1 cellular context compared by ENCODE assay signal in the genomic region with DNA sequence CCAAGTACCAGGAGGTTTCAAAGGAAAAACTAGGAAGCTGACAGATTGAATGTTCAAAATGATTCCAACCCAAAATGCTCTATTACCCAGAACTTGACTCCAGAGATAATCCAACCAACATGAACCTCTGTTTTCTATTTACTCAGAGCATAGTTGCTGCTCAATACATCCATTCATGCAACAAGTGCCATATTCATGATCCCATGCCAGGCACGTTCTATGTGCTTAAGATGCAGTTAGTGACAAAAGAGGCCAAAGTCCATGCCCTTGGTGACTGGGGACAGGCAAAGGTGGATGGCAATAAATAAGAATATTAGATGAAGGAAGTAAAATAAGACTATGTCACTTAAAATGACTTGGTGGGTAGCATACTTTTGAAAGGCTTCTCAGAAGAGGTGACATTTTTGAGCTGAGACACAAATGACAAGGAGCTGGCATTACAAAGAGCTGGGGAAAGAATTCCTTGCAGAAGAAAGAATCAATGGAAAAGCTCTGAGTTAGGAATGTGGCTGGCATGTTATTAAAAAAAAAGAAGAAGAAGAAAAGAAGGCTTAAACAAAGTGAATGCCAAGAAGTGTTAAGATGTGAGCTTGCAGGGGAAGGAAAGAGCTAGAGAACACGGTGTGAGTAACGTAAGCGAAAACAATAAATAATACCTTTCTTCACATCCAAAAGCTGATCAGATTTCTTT.
A peak's percentile ranks its signal among the peaks of the same experiment; 100 is the strongest.
TF ChIP-seq lines count a peak whose summit lies in the region.

No MANE protein-coding gene starts in this region.

TF ChIP-seq in HepG2, 621 proteins besides CTCF, POLR2A, EP300 and RAD21 (continued from another document):
- TF ChIP-seq HNF4A (CRISPR knock-in tag; IDR thresholded peaks at IDR 0.05) (peak; percentile 89), LCORL (IDR thresholded peaks at IDR 0.05) (no peak), LCORL (CRISPR knock-in tag; IDR thresholded peaks at IDR 0.05) (no peak), RXRA (CRISPR knock-in tag; IDR thresholded peaks at IDR 0.05) (no peak), MED1 (CRISPR knock-in tag; IDR thresholded peaks at IDR 0.05) (peak; percentile 22; the same call in 1 of the 2 replicates), SALL1 (CRISPR knock-in tag; IDR thresholded peaks at IDR 0.05) (peak; percentile 32; the same call in 1 of the 2 replicates), ASH2L (IDR thresholded peaks at IDR 0.05; ENCODE audit: insufficient read length, low read depth, low read length) (no peak), CEBPB (IDR thresholded peaks at IDR 0.05; ENCODE audit: borderline replicate concordance, low read depth, low read length) (no peak), SIN3A (IDR thresholded peaks at IDR 0.05; ENCODE audit: borderline replicate concordance, low read depth, low read length) (no peak), STAT5B (CRISPR knock-in tag; IDR thresholded peaks at IDR 0.05) (no peak), FOXO1 (CRISPR knock-in tag; IDR thresholded peaks at IDR 0.05) (peak; percentile 23; the same call in 1 of the 2 replicates), SIN3B (IDR thresholded peaks at IDR 0.05; ENCODE audit: low read length) (no peak), ZNF616 (CRISPR knock-in tag; IDR thresholded peaks at IDR 0.05; ENCODE audit: low read depth) (no peak), NFIC (IDR thresholded peaks at IDR 0.05; ENCODE audit: low read length) (no peak), MTF2 (CRISPR knock-in tag; IDR thresholded peaks at IDR 0.05; ENCODE audit: borderline replicate concordance) (no peak), ZFP37 (CRISPR knock-in tag; IDR thresholded peaks at IDR 0.05; ENCODE audit: borderline replicate concordance) (no peak)
- TF ChIP-seq, protein P1, sequence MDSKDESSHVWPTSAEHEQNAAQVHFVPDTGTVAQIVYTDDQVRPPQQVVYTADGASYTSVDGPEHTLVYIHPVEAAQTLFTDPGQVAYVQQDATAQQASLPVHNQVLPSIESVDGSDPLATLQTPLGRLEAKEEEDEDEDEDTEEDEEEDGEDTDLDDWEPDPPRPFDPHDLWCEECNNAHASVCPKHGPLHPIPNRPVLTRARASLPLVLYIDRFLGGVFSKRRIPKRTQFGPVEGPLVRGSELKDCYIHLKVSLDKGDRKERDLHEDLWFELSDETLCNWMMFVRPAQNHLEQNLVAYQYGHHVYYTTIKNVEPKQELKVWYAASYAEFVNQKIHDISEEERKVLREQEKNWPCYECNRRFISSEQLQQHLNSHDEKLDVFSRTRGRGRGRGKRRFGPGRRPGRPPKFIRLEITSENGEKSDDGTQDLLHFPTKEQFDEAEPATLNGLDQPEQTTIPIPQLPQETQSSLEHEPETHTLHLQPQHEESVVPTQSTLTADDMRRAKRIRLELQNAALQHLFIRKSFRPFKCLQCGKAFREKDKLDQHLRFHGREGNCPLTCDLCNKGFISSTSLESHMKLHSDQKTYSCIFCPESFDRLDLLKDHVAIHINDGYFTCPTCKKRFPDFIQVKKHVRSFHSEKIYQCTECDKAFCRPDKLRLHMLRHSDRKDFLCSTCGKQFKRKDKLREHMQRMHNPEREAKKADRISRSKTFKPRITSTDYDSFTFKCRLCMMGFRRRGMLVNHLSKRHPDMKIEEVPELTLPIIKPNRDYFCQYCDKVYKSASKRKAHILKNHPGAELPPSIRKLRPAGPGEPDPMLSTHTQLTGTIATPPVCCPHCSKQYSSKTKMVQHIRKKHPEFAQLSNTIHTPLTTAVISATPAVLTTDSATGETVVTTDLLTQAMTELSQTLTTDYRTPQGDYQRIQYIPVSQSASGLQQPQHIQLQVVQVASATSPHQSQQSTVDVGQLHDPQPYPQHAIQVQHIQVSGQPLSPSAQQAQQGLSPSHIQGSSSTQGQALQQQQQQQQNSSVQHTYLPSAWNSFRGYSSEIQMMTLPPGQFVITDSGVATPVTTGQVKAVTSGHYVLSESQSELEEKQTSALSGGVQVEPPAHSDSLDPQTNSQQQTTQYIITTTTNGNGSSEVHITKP (CRISPR knock-in tag; IDR thresholded peaks at IDR 0.05; ENCODE audit: low read depth) = no peak
- TF ChIP-seq, protein P2, sequence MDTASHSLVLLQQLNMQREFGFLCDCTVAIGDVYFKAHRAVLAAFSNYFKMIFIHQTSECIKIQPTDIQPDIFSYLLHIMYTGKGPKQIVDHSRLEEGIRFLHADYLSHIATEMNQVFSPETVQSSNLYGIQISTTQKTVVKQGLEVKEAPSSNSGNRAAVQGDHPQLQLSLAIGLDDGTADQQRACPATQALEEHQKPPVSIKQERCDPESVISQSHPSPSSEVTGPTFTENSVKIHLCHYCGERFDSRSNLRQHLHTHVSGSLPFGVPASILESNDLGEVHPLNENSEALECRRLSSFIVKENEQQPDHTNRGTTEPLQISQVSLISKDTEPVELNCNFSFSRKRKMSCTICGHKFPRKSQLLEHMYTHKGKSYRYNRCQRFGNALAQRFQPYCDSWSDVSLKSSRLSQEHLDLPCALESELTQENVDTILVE (CRISPR knock-in tag; IDR thresholded peaks at IDR 0.05) = peak; percentile 54; the same call in 1 of the 2 replicates
- TF ChIP-seq, protein P3, sequence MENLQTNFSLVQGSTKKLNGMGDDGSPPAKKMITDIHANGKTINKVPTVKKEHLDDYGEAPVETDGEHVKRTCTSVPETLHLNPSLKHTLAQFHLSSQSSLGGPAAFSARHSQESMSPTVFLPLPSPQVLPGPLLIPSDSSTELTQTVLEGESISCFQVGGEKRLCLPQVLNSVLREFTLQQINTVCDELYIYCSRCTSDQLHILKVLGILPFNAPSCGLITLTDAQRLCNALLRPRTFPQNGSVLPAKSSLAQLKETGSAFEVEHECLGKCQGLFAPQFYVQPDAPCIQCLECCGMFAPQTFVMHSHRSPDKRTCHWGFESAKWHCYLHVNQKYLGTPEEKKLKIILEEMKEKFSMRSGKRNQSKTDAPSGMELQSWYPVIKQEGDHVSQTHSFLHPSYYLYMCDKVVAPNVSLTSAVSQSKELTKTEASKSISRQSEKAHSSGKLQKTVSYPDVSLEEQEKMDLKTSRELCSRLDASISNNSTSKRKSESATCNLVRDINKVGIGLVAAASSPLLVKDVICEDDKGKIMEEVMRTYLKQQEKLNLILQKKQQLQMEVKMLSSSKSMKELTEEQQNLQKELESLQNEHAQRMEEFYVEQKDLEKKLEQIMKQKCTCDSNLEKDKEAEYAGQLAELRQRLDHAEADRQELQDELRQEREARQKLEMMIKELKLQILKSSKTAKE (CRISPR knock-in tag; IDR thresholded peaks at IDR 0.05; ENCODE audit: borderline replicate concordance) = no peak
- TF ChIP-seq, protein P4, sequence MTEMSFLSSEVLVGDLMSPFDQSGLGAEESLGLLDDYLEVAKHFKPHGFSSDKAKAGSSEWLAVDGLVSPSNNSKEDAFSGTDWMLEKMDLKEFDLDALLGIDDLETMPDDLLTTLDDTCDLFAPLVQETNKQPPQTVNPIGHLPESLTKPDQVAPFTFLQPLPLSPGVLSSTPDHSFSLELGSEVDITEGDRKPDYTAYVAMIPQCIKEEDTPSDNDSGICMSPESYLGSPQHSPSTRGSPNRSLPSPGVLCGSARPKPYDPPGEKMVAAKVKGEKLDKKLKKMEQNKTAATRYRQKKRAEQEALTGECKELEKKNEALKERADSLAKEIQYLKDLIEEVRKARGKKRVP (CRISPR knock-in tag; IDR thresholded peaks at IDR 0.05) = no peak
- TF ChIP-seq, protein P5, sequence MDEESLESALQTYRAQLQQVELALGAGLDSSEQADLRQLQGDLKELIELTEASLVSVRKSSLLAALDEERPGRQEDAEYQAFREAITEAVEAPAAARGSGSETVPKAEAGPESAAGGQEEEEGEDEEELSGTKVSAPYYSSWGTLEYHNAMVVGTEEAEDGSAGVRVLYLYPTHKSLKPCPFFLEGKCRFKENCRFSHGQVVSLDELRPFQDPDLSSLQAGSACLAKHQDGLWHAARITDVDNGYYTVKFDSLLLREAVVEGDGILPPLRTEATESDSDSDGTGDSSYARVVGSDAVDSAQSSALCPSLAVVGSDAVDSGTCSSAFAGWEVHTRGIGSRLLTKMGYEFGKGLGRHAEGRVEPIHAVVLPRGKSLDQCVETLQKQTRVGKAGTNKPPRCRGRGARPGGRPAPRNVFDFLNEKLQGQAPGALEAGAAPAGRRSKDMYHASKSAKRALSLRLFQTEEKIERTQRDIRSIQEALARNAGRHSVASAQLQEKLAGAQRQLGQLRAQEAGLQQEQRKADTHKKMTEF (CRISPR knock-in tag; IDR thresholded peaks at IDR 0.05) = no peak
TF ChIP-seq in HepG2: peak in this region for 32.
